In the genomic region with DNA sequence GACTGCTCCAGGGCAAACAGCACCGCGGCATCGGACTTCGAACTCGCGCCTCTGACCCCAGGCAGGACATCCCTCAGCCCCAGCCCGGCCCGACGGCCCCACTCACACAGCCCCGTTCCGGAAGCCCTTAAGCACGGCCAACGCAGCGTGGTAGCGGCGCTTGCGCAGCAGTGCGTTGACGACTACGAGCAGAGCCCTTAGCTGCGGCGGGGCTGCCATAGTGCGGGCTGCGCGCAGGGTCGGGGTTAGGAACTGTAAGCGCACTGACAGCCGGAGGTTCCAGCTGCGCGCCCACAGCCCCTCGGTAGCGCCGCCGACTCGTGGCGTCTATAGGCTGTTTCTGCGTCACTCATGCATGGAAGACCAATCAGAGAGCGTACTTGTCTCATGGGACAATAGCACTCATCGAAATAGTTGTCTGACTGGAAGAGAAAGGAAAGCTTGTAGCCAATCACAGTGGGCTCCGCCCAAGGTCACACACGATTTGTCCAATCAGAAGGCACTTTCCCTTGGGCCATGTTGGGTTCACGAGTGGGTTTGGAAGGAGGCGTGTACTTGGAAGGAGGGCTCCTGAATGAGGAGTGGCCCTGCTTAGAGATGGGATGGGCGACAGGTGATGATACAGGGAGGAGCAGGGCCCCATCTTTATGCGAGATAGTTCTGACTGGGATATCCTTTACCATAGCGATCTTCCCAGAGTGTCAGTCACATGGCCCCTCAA, we compare ENCODE assay signal across 1 cellular context.
A peak's percentile ranks its signal among the peaks of the same experiment; 100 is the strongest.
TF ChIP-seq lines count a peak whose summit lies in the region.

A gene with protein sequence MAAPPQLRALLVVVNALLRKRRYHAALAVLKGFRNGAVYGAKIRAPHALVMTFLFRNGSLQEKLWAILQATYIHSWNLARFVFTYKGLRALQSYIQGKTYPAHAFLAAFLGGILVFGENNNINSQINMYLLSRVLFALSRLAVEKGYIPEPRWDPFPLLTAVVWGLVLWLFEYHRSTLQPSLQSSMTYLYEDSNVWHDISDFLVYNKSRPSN (minus strand): TSS at position 322 of the 721 bp plus-strand sequence. CDS start 103 bp downstream, at position 219.

TF ChIP-seq in HepG2, 621 proteins besides CTCF, POLR2A, EP300 and RAD21 (continued from another document and continues in another):
- TF ChIP-seq BRF2 (CRISPR knock-in tag; IDR thresholded peaks at IDR 0.05) (0 out of 2 replicates have a peak, but pooled peaks have one; percentile 24), XRCC5 (optimal IDR thresholded peaks at IDR 0.05; ENCODE audit: low read length) (no peak), ZNF431 (CRISPR knock-in tag; IDR thresholded peaks at IDR 0.05; ENCODE audit: borderline replicate concordance, low read depth) (no peak), NFKB2 (CRISPR knock-in tag; IDR thresholded peaks at IDR 0.05; ENCODE audit: borderline replicate concordance) (0 out of 2 replicates have a peak, but pooled peaks have one; percentile 37), ZBTB49 (CRISPR knock-in tag; IDR thresholded peaks at IDR 0.05; ENCODE audit: borderline replicate concordance) (no peak), ZNF10 (CRISPR knock-in tag; IDR thresholded peaks at IDR 0.05; ENCODE audit: borderline replicate concordance, low read depth) (no peak), AFF4 (CRISPR knock-in tag; IDR thresholded peaks at IDR 0.05) (no peak), HINFP (CRISPR knock-in tag; IDR thresholded peaks at IDR 0.05; ENCODE audit: low read depth) (no peak), NR2F6 (IDR thresholded peaks at IDR 0.05) (no peak), NR2F6 (CRISPR knock-in tag; IDR thresholded peaks at IDR 0.05) (no peak; the same call in 1 of the 2 replicates), ZBTB7A (CRISPR knock-in tag; IDR thresholded peaks at IDR 0.05) (no peak), HDAC1 (CRISPR knock-in tag; IDR thresholded peaks at IDR 0.05) (peak; percentile 58; the same call in 1 of the 2 replicates), SYNCRIP (IDR thresholded peaks at IDR 0.05; ENCODE audit: insufficient read depth, low read depth, low read length) (no peak), ZNF383 (CRISPR knock-in tag; IDR thresholded peaks at IDR 0.05; ENCODE audit: borderline replicate concordance) (no peak), ZNF746 (CRISPR knock-in tag; IDR thresholded peaks at IDR 0.05) (no peak), GTF3A (CRISPR knock-in tag; conservative IDR thresholded peaks at IDR 0.05) (no peak), HDAC6 (IDR thresholded peaks at IDR 0.05; ENCODE audit: low read depth, low read length) (no peak), PHF8 (CRISPR knock-in tag; IDR thresholded peaks at IDR 0.05) (no peak), ZNF136 (CRISPR knock-in tag; IDR thresholded peaks at IDR 0.05; ENCODE audit: low read depth) (no peak), ISX (CRISPR knock-in tag; conservative IDR thresholded peaks at IDR 0.05) (no peak), ZNF484 (CRISPR knock-in tag; IDR thresholded peaks at IDR 0.05; ENCODE audit: borderline replicate concordance, low read depth) (no peak), ZMAT3 (CRISPR knock-in tag; conservative IDR thresholded peaks at IDR 0.05) (no peak), ZNF446 (CRISPR knock-in tag; IDR thresholded peaks at IDR 0.05) (no peak), SALL1 (CRISPR knock-in tag; IDR thresholded peaks at IDR 0.05) (peak; percentile 49; the same call in 1 of the 2 replicates), FOXA3 (CRISPR knock-in tag; IDR thresholded peaks at IDR 0.05) (no peak)
- TF ChIP-seq, protein P1, sequence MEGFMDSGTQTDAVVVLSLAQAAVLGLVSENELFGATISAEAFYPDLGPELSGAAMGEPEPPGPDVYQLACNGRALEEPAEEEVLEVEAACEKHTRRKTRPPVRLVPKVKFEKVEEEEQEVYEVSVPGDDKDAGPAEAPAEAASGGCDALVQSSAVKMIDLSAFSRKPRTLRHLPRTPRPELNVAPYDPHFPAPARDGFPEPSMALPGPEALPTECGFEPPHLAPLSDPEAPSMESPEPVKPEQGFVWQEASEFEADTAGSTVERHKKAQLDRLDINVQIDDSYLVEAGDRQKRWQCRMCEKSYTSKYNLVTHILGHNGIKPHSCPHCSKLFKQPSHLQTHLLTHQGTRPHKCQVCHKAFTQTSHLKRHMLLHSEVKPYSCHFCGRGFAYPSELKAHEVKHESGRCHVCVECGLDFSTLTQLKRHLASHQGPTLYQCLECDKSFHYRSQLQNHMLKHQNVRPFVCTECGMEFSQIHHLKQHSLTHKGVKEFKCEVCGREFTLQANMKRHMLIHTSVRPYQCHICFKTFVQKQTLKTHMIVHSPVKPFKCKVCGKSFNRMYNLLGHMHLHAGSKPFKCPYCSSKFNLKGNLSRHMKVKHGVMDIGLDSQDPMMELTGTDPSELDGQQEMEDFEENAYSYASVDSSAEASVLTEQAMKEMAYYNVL (CRISPR knock-in tag; IDR thresholded peaks at IDR 0.05; ENCODE audit: borderline replicate concordance): no peak
- TF ChIP-seq, protein P2, sequence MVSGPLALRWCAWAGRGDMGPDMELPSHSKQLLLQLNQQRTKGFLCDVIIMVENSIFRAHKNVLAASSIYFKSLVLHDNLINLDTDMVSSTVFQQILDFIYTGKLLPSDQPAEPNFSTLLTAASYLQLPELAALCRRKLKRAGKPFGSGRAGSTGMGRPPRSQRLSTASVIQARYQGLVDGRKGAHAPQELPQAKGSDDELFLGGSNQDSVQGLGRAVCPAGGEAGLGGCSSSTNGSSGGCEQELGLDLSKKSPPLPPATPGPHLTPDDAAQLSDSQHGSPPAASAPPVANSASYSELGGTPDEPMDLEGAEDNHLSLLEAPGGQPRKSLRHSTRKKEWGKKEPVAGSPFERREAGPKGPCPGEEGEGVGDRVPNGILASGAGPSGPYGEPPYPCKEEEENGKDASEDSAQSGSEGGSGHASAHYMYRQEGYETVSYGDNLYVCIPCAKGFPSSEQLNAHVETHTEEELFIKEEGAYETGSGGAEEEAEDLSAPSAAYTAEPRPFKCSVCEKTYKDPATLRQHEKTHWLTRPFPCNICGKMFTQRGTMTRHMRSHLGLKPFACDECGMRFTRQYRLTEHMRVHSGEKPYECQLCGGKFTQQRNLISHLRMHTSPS (CRISPR knock-in tag; IDR thresholded peaks at IDR 0.05; ENCODE audit: low read depth): no peak
- TF ChIP-seq, protein P3, sequence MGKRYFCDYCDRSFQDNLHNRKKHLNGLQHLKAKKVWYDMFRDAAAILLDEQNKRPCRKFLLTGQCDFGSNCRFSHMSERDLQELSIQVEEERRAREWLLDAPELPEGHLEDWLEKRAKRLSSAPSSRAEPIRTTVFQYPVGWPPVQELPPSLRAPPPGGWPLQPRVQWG (CRISPR knock-in tag; IDR thresholded peaks at IDR 0.05; ENCODE audit: borderline replicate concordance, low read depth): no peak
- TF ChIP-seq, protein P4, sequence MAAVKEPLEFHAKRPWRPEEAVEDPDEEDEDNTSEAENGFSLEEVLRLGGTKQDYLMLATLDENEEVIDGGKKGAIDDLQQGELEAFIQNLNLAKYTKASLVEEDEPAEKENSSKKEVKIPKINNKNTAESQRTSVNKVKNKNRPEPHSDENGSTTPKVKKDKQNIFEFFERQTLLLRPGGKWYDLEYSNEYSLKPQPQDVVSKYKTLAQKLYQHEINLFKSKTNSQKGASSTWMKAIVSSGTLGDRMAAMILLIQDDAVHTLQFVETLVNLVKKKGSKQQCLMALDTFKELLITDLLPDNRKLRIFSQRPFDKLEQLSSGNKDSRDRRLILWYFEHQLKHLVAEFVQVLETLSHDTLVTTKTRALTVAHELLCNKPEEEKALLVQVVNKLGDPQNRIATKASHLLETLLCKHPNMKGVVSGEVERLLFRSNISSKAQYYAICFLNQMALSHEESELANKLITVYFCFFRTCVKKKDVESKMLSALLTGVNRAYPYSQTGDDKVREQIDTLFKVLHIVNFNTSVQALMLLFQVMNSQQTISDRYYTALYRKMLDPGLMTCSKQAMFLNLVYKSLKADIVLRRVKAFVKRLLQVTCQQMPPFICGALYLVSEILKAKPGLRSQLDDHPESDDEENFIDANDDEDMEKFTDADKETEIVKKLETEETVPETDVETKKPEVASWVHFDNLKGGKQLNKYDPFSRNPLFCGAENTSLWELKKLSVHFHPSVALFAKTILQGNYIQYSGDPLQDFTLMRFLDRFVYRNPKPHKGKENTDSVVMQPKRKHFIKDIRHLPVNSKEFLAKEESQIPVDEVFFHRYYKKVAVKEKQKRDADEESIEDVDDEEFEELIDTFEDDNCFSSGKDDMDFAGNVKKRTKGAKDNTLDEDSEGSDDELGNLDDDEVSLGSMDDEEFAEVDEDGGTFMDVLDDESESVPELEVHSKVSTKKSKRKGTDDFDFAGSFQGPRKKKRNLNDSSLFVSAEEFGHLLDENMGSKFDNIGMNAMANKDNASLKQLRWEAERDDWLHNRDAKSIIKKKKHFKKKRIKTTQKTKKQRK (IDR thresholded peaks at IDR 0.05; ENCODE audit: low read length): no peak
- TF ChIP-seq, protein P5, sequence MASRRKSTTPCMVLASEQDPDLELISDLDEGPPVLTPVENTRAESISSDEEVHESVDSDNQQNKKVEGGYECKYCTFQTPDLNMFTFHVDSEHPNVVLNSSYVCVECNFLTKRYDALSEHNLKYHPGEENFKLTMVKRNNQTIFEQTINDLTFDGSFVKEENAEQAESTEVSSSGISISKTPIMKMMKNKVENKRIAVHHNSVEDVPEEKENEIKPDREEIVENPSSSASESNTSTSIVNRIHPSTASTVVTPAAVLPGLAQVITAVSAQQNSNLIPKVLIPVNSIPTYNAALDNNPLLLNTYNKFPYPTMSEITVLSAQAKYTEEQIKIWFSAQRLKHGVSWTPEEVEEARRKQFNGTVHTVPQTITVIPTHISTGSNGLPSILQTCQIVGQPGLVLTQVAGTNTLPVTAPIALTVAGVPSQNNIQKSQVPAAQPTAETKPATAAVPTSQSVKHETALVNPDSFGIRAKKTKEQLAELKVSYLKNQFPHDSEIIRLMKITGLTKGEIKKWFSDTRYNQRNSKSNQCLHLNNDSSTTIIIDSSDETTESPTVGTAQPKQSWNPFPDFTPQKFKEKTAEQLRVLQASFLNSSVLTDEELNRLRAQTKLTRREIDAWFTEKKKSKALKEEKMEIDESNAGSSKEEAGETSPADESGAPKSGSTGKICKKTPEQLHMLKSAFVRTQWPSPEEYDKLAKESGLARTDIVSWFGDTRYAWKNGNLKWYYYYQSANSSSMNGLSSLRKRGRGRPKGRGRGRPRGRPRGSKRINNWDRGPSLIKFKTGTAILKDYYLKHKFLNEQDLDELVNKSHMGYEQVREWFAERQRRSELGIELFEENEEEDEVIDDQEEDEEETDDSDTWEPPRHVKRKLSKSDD (CRISPR knock-in tag; IDR thresholded peaks at IDR 0.05; ENCODE audit: low read depth): peak; percentile 98; the same call in 1 of the 2 replicates
